Comparison of ENCODE assay signal across 2 cellular contexts in genomic region chr6:119683022-119683421, GRCh38.
TF ChIP-seq lines count a peak whose summit lies in the region.

No MANE protein-coding gene starts in this region.

TF ChIP-seq in HEK293T, 16 proteins besides CTCF, POLR2A, EP300 and RAD21:
- no peak for TF ChIP-seq PKNOX1 (IDR thresholded peaks at IDR 0.05)

TF ChIP-seq in H1, 55 proteins besides CTCF, POLR2A, EP300 and RAD21:
- TF ChIP-seq FOSL1 (IDR thresholded peaks at IDR 0.05; ENCODE audit: insufficient read depth, low read depth, low read length): no peak
- TF ChIP-seq TEAD4 (IDR thresholded peaks at IDR 0.05; ENCODE audit: low read depth, low read length): no peak
- no peak for TF ChIP-seq E2F6 (IDR thresholded peaks at IDR 0.05)
- no peak for TF ChIP-seq CHD2 (IDR thresholded peaks at IDR 0.05; ENCODE audit: low read length)
- TF ChIP-seq CBX8 (IDR thresholded peaks at IDR 0.05; ENCODE audit: borderline replicate concordance, low read depth, low read length): no peak
- TF ChIP-seq CEBPB (IDR thresholded peaks at IDR 0.05; ENCODE audit: low read depth, low read length): no peak
- no peak for TF ChIP-seq USF2 (IDR thresholded peaks at IDR 0.05; ENCODE audit: low read length)
- no peak for TF ChIP-seq KDM4A (IDR thresholded peaks at IDR 0.05; ENCODE audit: low read depth, low read length, severe bottlenecking)
